ENCODE assay signal across 9 cellular contexts in the genomic region with DNA sequence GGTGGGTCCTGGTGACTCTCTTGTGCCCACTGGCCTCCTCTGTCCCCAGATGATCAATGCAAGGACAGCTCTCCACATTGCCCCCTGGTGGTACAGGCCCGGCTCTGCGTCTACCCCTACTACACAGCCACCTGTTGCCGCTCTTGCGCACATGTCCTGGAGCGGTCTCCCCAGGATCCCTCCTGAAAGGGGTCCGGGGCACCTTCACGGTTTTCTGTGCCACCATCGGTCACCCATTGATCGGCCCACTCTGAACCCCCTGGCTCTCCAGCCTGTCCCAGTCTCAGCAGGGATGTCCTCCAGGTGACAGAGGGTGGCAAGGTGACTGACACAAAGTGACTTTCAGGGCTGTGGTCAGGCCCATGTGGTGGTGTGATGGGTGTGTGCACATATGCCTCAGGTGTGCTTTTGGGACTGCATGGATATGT. TPM values are rescaled to one million over a fixed set of nuclear protein-coding genes. Genes with fewer than 3 reads are reported as not detected.
DNase-seq lines count a peak whose midpoint lies in the region; ATAC-seq, FAIRE-seq and TF ChIP-seq lines count a peak whose summit lies in the region.
"Had no signal": no experiment of that assay in that cellular context is flagged by ENCODE, and none has a peak within 500 bp of the region (broad histone marks: within the 10 kb centered on the region; RNA-seq: fewer than 3 reads in every experiment).

No MANE protein-coding gene starts in this region.

- POLR2A ChIA-PET in T-cell (lab: Charles Lee) = interaction anchor here (0.6 to 7.2 kb wide), 6 partner anchors 15 to 97 kb away, joined by 3 to 255 read pairs (median 7); partner anchors contain the start of genes ENSA (in 1 of the 2) and MCL1 (in 1 of the 2)

- peak overlapping the region; percentile 99 for H3K9ac ChIP-seq in astrocyte (ENCODE audit: low read length)

- H3K36me3 ChIP-seq in astrocyte (ENCODE audit: insufficient read depth, low read length) (no peaks in the 10 kb centered on the region), hepatocyte (replicated peaks; ENCODE audit: insufficient read depth, low read depth) (no peaks in the 10 kb centered on the region), gastrocnemius medialis (no peaks in the 10 kb centered on the region)

- H3K9me3 ChIP-seq in astrocyte (ENCODE audit: insufficient read depth, low read depth, low read length) = no peaks in the 10 kb centered on the region
- H3K9me3 ChIP-seq in hepatocyte (ENCODE audit: low read depth) = no peaks in the 10 kb centered on the region
- no peaks in the 10 kb centered on the region for H3K9me3 ChIP-seq in gastrocnemius medialis

- CTCF ChIA-PET in T-cell (lab: Charles Lee) = interaction anchor here (0.5 to 7.3 kb wide), 18 partner anchors 12 to 518 kb away, joined by 3 to 170 read pairs (median 4); partner anchors contain the start of genes MCL1 (in 2 of the 2), ENSA (in 1 of the 2) and GOLPH3L (in 1 of the 2)

- 43% methylated on average over 9 of the region's 9 CpGs for WGBS in hepatocyte (ENCODE audit: low lambda C conversion rate, missing lambda C conversion rate)

- peak in 2 of 4 experiments; percentile 13 to 18 for ATAC-seq in T-cell (replicated peaks in 1 of 4)
- ATAC-seq in gastrocnemius medialis = peak; percentile 16 to 25
- ATAC-seq in HG02973 (IDR thresholded peaks at IDR 0.05; ENCODE audit: unreplicated experiment) = no peak
- ATAC-seq in HG02642 (IDR thresholded peaks at IDR 0.05; ENCODE audit: poor library complexity, unreplicated experiment) = no peak

- H3K9me2 ChIP-seq in hepatocyte (replicated peaks; ENCODE audit: insufficient read depth) = no peaks in the 10 kb centered on the region

- H3K27me3 ChIP-seq in astrocyte (ENCODE audit: insufficient read depth, low read length) (no peaks in the 10 kb centered on the region), hepatocyte (no peaks in the 10 kb centered on the region), gastrocnemius medialis (no peaks in the 10 kb centered on the region)

- in situ Hi-C loops in gastrocnemius medialis (cut with MboI; ENCODE audit: low sequenced_read_pairs in 4 of 4) = loop anchor here in 3 of 4 donors (5.0 to 10.0 kb wide), 2 partner anchors 65 to 67 kb away; partner anchors contain the start of gene ENSA (in 3 of the 3)

- H3K79me2 ChIP-seq in astrocyte (ENCODE audit: insufficient read depth, low read length) = peaks cover 39% of the 10 kb centered on the region
- peaks cover 44% of the 10 kb centered on the region for H3K79me2 ChIP-seq in hepatocyte

- no peaks in the 10 kb centered on the region for H3K9me3 Mint-ChIP-seq in T-cell
- no peaks in the 10 kb centered on the region for H3K9me3 Mint-ChIP-seq in astrocyte (ENCODE audit: unreplicated experiment)

- H3K4me3 ChIP-seq in astrocyte (ENCODE audit: insufficient read depth, low read depth, low read length) = no peak overlapping the region
- no peak overlapping the region for H3K4me3 ChIP-seq in hepatocyte
- peak overlapping the region; percentile 19 to 75 (median 69) for H3K4me3 ChIP-seq in gastrocnemius medialis

- TF ChIP-seq POLR2A in gastrocnemius medialis (IDR thresholded peaks at IDR 0.05) = no peak

- H3K4me1 Mint-ChIP-seq in T-cell = peaks cover 43 to 58% (median 44%) of the 10 kb centered on the region in 3 donors
- H3K4me1 Mint-ChIP-seq in astrocyte (ENCODE audit: low read depth, unreplicated experiment) = peaks cover 38% of the 10 kb centered on the region

- DNase-seq in EL = peak; percentile 67
- DNase-seq in NAMALWA (ENCODE audit: low spot score) = peak; percentile 89
- peak in 33 of 34 experiments; percentile 44 to 77 (median 66) for DNase-seq in T-cell
- DNase-seq in astrocyte (ENCODE audit: low read depth) = no peak
- peak; percentile 80 for DNase-seq in hepatocyte (ENCODE audit: low spot score)
- DNase-seq in gastrocnemius medialis = peak; percentile 67 to 85

- intact Hi-C loops in gastrocnemius medialis (cut with DNase I; ENCODE audit: low total_unique reads) = loop anchor here (1.0 to 10.0 kb wide), 9 partner anchors 25 to 587 kb away; partner anchors contain the start of genes ARNT, CERS2, CIART and GOLPH3L

- H4K20me1 ChIP-seq in astrocyte (ENCODE audit: insufficient read depth, low read length) = peaks cover 24% of the 10 kb centered on the region
- no peaks in the 10 kb centered on the region for H4K20me1 ChIP-seq in hepatocyte (ENCODE audit: insufficient read depth, poor library complexity, severe bottlenecking)

- TF ChIP-seq CTCF in astrocyte (IDR thresholded peaks at IDR 0.05; ENCODE audit: insufficient read depth, low read depth, low read length) = peak; percentile 87
- peak; percentile 77 for TF ChIP-seq CTCF in hepatocyte (IDR thresholded peaks at IDR 0.05; ENCODE audit: poor library complexity)
- peak; percentile 89 to 97 (median 96) for TF ChIP-seq CTCF in gastrocnemius medialis (IDR thresholded peaks at IDR 0.05 in 4 of 5, conservative IDR thresholded peaks at IDR 0.05 in 1 of 5)

- H3K4me1 ChIP-seq in astrocyte (ENCODE audit: insufficient read depth, low read length) = peaks cover 42% of the 10 kb centered on the region
- peaks cover 37% of the 10 kb centered on the region for H3K4me1 ChIP-seq in hepatocyte (ENCODE audit: insufficient read depth)
- peaks cover 49 to 50% of the 10 kb centered on the region in 2 donors for H3K4me1 ChIP-seq in gastrocnemius medialis

- H3K27ac Mint-ChIP-seq in T-cell (peak overlapping the region; percentile 100), astrocyte (ENCODE audit: unreplicated experiment) (peak overlapping the region; percentile 100)

- H3K4me2 ChIP-seq in astrocyte (ENCODE audit: low read length) (peak overlapping the region; percentile 96), hepatocyte (peak overlapping the region; percentile 80)

- H3K4me3 Mint-ChIP-seq in T-cell = peak overlapping the region; percentile 91 to 99 (median 95)
- no peak overlapping the region for H3K4me3 Mint-ChIP-seq in astrocyte (ENCODE audit: unreplicated experiment)

- no peak for FAIRE-seq in astrocyte (lab: Jason Lieb, UNC)
- FAIRE-seq: colon had no signal

- H2AFZ ChIP-seq in astrocyte (ENCODE audit: low read depth, low read length) (no peak overlapping the region), hepatocyte (no peak overlapping the region)

- H3K27ac ChIP-seq in astrocyte (ENCODE audit: low read depth, low read length) (no peak overlapping the region), hepatocyte (peak overlapping the region; percentile 99), gastrocnemius medialis (peak overlapping the region; percentile 100)

- H3K27me3 Mint-ChIP-seq in T-cell = no peaks in the 10 kb centered on the region
- H3K27me3 Mint-ChIP-seq in astrocyte (ENCODE audit: low read depth, unreplicated experiment) = no peaks in the 10 kb centered on the region

- H3K36me3 Mint-ChIP-seq in T-cell (peaks cover 5% of the 10 kb centered on the region), astrocyte (ENCODE audit: low read depth, unreplicated experiment) (peaks cover 2% of the 10 kb centered on the region)

RNA-seq across cellular contexts. Expression of gene ADAMTSL4, which starts 10.8 kb away (rescaled TPM):
- total RNA-seq in T-cell = under 1 TPM; 0.26 to 0.66 (median 0.49) TPM
- 5.3 and 6.7 TPM in 2 replicates for total RNA-seq in astrocyte
- total RNA-seq in hepatocyte = 3.7 and 8.1 TPM in 2 replicates
- polyA plus RNA-seq in hepatocyte = 19.7 and 28.0 TPM in 2 replicates
- 10 to 100 TPM in 2 of 4 donors, 1 to 10 TPM in 2; 5.6 to 30.0 (median 10.7) TPM for total RNA-seq in gastrocnemius medialis

RNA-seq across cellular contexts. Expression of gene MCL1, which starts 19.4 kb away (rescaled TPM):
- 100 to 1,000 TPM; 478 to 731 (median 517) TPM for total RNA-seq in T-cell
- 196 and 210 TPM in 2 replicates for total RNA-seq in astrocyte
- total RNA-seq in hepatocyte = 302 and 388 TPM in 2 replicates
- polyA plus RNA-seq in hepatocyte = 150 and 181 TPM in 2 replicates
- 100 to 1,000 TPM; 136 to 199 (median 176) TPM for total RNA-seq in gastrocnemius medialis

RNA-seq across cellular contexts. Expression of gene FALEC, which starts 44.5 kb away (rescaled TPM):
- total RNA-seq in T-cell (under 1 TPM in 3 of 5 donors, not detected in 2; 0.49 to 0.85 (median 0.73) TPM), astrocyte (0.43 TPM in 1 of 2 replicates, not detected in the other), hepatocyte (not detected in 2 replicates), gastrocnemius medialis (not detected)
- 0.39 TPM in 1 of 2 replicates, not detected in the other for polyA plus RNA-seq in hepatocyte

RNA-seq across cellular contexts. Expression of gene ECM1, which starts 52.1 kb away (rescaled TPM):
- total RNA-seq in T-cell (1 to 10 TPM in 3 of 5 donors, under 1 TPM in 2; 0.25 to 2.9 (median 1.2) TPM), astrocyte (26.0 and 27.4 TPM in 2 replicates), hepatocyte (1.0 and 3.0 TPM in 2 replicates), gastrocnemius medialis (1 to 10 TPM; 1.5 to 8.5 (median 5.6) TPM)
- 7.1 and 8.8 TPM in 2 replicates for polyA plus RNA-seq in hepatocyte

Comparison
In these comparisons a context has a peak if more than half of its experiments do, and no peak if none do; other contexts are left out.
1. ATAC-seq: peak in gastrocnemius medialis (2 of 2); none in HG02973 (single experiment) and HG02642 (single experiment).
2. H3K4me3 ChIP-seq: peak in gastrocnemius medialis (4 of 4); none in astrocyte (single experiment) and hepatocyte (single experiment).
3. Peak in every context shown above with its lines, with median percentiles within 50 percentile points of each other: CTCF ChIP-seq.